ENCODE assay signal across 20 cellular contexts in the genomic region with DNA sequence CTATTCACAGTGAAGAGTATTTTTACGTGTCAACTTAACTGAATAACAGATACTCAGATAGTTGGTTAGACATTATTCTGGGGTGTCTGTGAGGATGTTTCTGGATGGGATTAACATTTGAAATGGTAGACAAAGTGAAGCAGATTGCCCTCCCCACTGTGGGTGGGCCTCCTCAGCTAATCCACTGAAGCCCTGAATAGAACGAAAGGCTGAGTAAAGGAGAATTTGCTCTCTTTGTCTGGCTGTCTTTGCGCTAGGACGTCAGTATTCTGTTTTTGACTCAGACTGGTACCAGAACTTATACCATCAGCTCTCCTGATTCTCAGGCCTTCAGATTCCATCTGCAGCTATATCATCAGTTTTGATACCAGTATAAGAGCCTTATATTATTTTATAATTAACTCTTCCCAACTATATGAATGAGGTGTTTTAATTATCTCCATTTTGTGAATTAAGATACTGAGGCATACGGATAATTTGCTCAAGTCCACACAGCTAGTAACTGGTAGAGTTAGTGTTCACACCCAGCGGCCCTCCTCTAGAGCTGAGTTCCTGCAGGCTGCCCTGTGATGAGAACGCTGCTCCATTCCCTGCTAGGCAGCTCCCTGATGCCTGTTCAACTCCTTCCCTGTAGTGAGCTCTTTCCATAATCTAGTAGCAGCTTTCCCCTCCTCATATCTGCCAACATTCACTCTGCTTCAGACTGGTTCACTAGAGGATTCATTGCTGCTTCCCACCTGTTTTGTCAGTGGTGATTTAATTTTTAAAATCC.
DNase-seq lines count a peak whose midpoint lies in the region; ATAC-seq, FAIRE-seq and TF ChIP-seq lines count a peak whose summit lies in the region.
"Had no signal": no experiment of that assay in that cellular context is flagged by ENCODE, and none has a peak within 500 bp of the region (broad histone marks: within the 10 kb centered on the region; RNA-seq: fewer than 3 reads in every experiment).

No MANE protein-coding gene starts in this region.

- H3K4ac ChIP-seq in H1 (replicated peaks; ENCODE audit: insufficient read length, low read depth, low read length) = no peak overlapping the region
- no peak overlapping the region for H3K4ac ChIP-seq in mesendoderm (ENCODE audit: low read depth, low read length)

- H3K27me3 ChIP-seq in HUES64 (ENCODE audit: insufficient read depth, low read length) (no peaks in the 10 kb centered on the region), H1 (replicated peaks in 1 of 4; ENCODE audit: control insufficient read depth in 3 of 4, extremely low read depth in 1 of 4, insufficient read depth in 3 of 4, low read length in 3 of 4) (no peaks in the 10 kb centered on the region), mesendoderm (ENCODE audit: insufficient read depth, low read length, poor library complexity) (no peaks in the 10 kb centered on the region)
- H3K27me3 ChIP-seq: BE2C had no signal

- peaks cover 10% of the 10 kb centered on the region for H3K9me3 Mint-ChIP-seq in activated CD4-positive, alpha-beta memory T cell treated with anti-CD3 and anti-CD28 coated beads, Interleukin-2, amount 10 ng/mL, durations not matched to agents 7 days and 5 days

- ATAC-seq in GM18868 (IDR thresholded peaks at IDR 0.05; ENCODE audit: unreplicated experiment) = no peak
- no peak for ATAC-seq in GM18870 (IDR thresholded peaks at IDR 0.05; ENCODE audit: unreplicated experiment)
- ATAC-seq: GM12878, K562 had no signal

- POLR2A ChIA-PET in H1 (lab: Charles Lee; ENCODE audit: partially characterized antibody) = no interaction called here
- POLR2A ChIA-PET in activated CD4-positive, alpha-beta memory T cell treated with anti-CD3 and anti-CD28 coated beads, Interleukin-2, amount 10 ng/mL, durations not matched to agents 7 days and 5 days (lab: Charles Lee) = no interaction called here

- H3K14ac ChIP-seq in H1 (ENCODE audit: insufficient read length) = no peak overlapping the region

- H3K27ac ChIP-seq in HUES64 (ENCODE audit: low read depth, low read length) (peak overlapping the region; percentile 48; the same call in 1 of the 2 replicates), H1 (ENCODE audit: low read depth, low read length) (no peak overlapping the region), mesendoderm (ENCODE audit: low read depth, low read length) (no peak overlapping the region)

- H3K9ac ChIP-seq in HUES64 (ENCODE audit: low read depth, low read length) = no peak overlapping the region
- H3K9ac ChIP-seq in H1 (replicated peaks in 1 of 4; ENCODE audit: extremely low read depth in 1 of 4, low read depth in 3 of 4, low read length in 3 of 4) = no peak overlapping the region
- no peak overlapping the region for H3K9ac ChIP-seq in mesendoderm (ENCODE audit: low read length)

- WGBS in HUES64 = 50% methylated on average over 7 of the region's 7 CpGs
- 58% methylated on average over 7 of the region's 7 CpGs; no CpG with 5 or more reads in 1 of the 2 experiments for WGBS in H1 (ENCODE audit: extremely low coverage in 1 of 2, insufficient coverage in 1 of 2, insufficient read length in 1 of 2, insufficient replicate concordance in 2 of 2, low coverage in 1 of 2, low lambda C conversion rate in 2 of 2, missing lambda C conversion rate in 1 of 2), 2 experiments
- WGBS in mesendoderm (ENCODE audit: extremely low coverage, insufficient coverage, low lambda C conversion rate) = no CpG with 5 or more reads among the region's 7 CpGs

- H3K4me2 ChIP-seq in H1 (ENCODE audit: insufficient read depth in 1 of 2, low read depth in 2 of 2, low read length in 2 of 2) (no peak overlapping the region), mesendoderm (ENCODE audit: low read length) (no peak overlapping the region)

- H2BK12ac ChIP-seq in H1 (ENCODE audit: low read depth, low read length) = no peak overlapping the region

- no peak overlapping the region for H3K27ac Mint-ChIP-seq in activated CD4-positive, alpha-beta memory T cell treated with anti-CD3 and anti-CD28 coated beads, Interleukin-2, amount 10 ng/mL, durations not matched to agents 7 days and 5 days
- H3K27ac Mint-ChIP-seq: CD4-positive, CD25-positive, alpha-beta regulatory T cell; CD8-positive, alpha-beta memory T cell had no signal

- TF ChIP-seq EP300 in H1 (IDR thresholded peaks at IDR 0.05; ENCODE audit: borderline replicate concordance in 1 of 2, low read depth in 2 of 2, low read length in 2 of 2) = no peak

- no peaks in the 10 kb centered on the region; the same call in 1 of the 2 replicates for H3K23me2 ChIP-seq in H1 (ENCODE audit: low read depth, low read length)

- no peak for FAIRE-seq in H1 (lab: Jason Lieb, UNC)
- FAIRE-seq: GM12878, K562 had no signal

- no peak for TF ChIP-seq CTCF in H1 (IDR thresholded peaks at IDR 0.05; ENCODE audit: control extremely low read depth in 1 of 3, insufficient read depth in 1 of 3, low read depth in 1 of 3, low read length in 3 of 3)

- TF ChIP-seq POLR2A in H1 (IDR thresholded peaks at IDR 0.05; ENCODE audit: control extremely low read depth in 1 of 2, low read depth in 2 of 2, low read length in 2 of 2) = no peak

- peak overlapping the region; percentile 31 for H2BK120ac ChIP-seq in H1 (replicated peaks; ENCODE audit: low read depth, low read length)
- H2BK120ac ChIP-seq in mesendoderm (ENCODE audit: low read depth, low read length) = no peak overlapping the region

- no peaks in the 10 kb centered on the region for H3K27me3 Mint-ChIP-seq in activated CD4-positive, alpha-beta memory T cell treated with anti-CD3 and anti-CD28 coated beads, Interleukin-2, amount 10 ng/mL, durations not matched to agents 7 days and 5 days
- H3K27me3 Mint-ChIP-seq: CD4-positive, CD25-positive, alpha-beta regulatory T cell had no signal

- no peak overlapping the region for H2BK5ac ChIP-seq in H1 (ENCODE audit: low read depth, low read length)
- no peak overlapping the region for H2BK5ac ChIP-seq in mesendoderm (ENCODE audit: low read length)

- H3K4me3 Mint-ChIP-seq in activated CD4-positive, alpha-beta memory T cell treated with anti-CD3 and anti-CD28 coated beads, Interleukin-2, amount 10 ng/mL, durations not matched to agents 7 days and 5 days = no peak overlapping the region
- H3K4me3 Mint-ChIP-seq: CD8-positive, alpha-beta memory T cell had no signal

- H3K18ac ChIP-seq in H1 (ENCODE audit: extremely low read depth, low read length) (no peak overlapping the region), mesendoderm (ENCODE audit: low read length) (no peak overlapping the region)

- H2AFZ ChIP-seq in H1 (ENCODE audit: low read length) = 0 out of 2 replicates have a peak overlapping the region, but pooled peaks have one; percentile 34

- no peak overlapping the region for H2AK5ac ChIP-seq in H1 (ENCODE audit: low read depth, low read length)
- H2AK5ac ChIP-seq in mesendoderm (ENCODE audit: low read length) = no peak overlapping the region

- no peak for TF ChIP-seq RAD21 in H1 (IDR thresholded peaks at IDR 0.05 in 1 of 2, conservative IDR thresholded peaks at IDR 0.05 in 1 of 2; ENCODE audit: low read depth in 2 of 2, low read length in 2 of 2)

- DNase-seq in H1 (ENCODE audit: low read depth in 1 of 2, low spot score in 2 of 2) = no peak
- peak; percentile 78 for DNase-seq in mesendoderm
- no peak for DNase-seq in activated CD4-positive, alpha-beta memory T cell treated with anti-CD3 and anti-CD28 coated beads, Interleukin-2, amount 10 ng/mL, durations not matched to agents 7 days and 5 days
- DNase-seq in OCI-M1 (lab: John Stamatoyannopoulos, UW) = no peak
- DNase-seq: BE2C; C1 segment of cervical spinal cord; CD4-positive, CD25-positive, alpha-beta regulatory T cell; CD8-positive, alpha-beta memory T cell; COR-L47; DMS 273 treated with DMSO at 0.1 percent for 48 hours; DMS53; DND-41; EL; IMR-90 had no signal

- H3K4me3 ChIP-seq in HUES64 (ENCODE audit: low read length) (no peak overlapping the region), H1 (ENCODE audit: extremely low read depth in 1 of 4, insufficient read depth in 2 of 4, low read depth in 3 of 4, low read length in 4 of 4) (no peak overlapping the region), mesendoderm (ENCODE audit: low read length) (no peak overlapping the region)
- H3K4me3 ChIP-seq: GM12878, HAP-1, K562 had no signal

- no peaks in the 10 kb centered on the region for H3K79me1 ChIP-seq in H1 (ENCODE audit: low read depth, low read length)
- H3K79me1 ChIP-seq in mesendoderm (ENCODE audit: low read length) = no peaks in the 10 kb centered on the region

- no peak overlapping the region for H2BK15ac ChIP-seq in H1 (ENCODE audit: low read length)
- H2BK15ac ChIP-seq in mesendoderm (replicated peaks; ENCODE audit: low read depth) = no peak overlapping the region

- CTCF ChIA-PET in H1 (lab: Charles Lee; ENCODE audit: partially characterized antibody) = interaction anchor here (0.6 to 5.8 kb wide), 17 partner anchors 10 to 1102 kb away, joined by 3 to 27 read pairs (median 3); no protein-coding TSS in a partner anchor
- CTCF ChIA-PET in activated CD4-positive, alpha-beta memory T cell treated with anti-CD3 and anti-CD28 coated beads, Interleukin-2, amount 10 ng/mL, durations not matched to agents 7 days and 5 days (lab: Charles Lee) = no interaction called here

- H4K8ac ChIP-seq in H1 (ENCODE audit: extremely low read depth, insufficient read depth, low read length) (no peak overlapping the region), mesendoderm (ENCODE audit: low read depth, low read length) (no peak overlapping the region)

- H3K4me1 ChIP-seq in HUES64 (ENCODE audit: insufficient read depth, low read length) (peaks cover 31% of the 10 kb centered on the region), H1 (replicated peaks in 1 of 4; ENCODE audit: control insufficient read depth in 3 of 4, insufficient read depth in 4 of 4, low read length in 3 of 4) (peaks cover 0 to 7% (median 4%) of the 10 kb centered on the region in 4 experiments; a peak in 5 of 7 replicates), mesendoderm (ENCODE audit: control insufficient read depth, low read depth, low read length) (no peaks in the 10 kb centered on the region)
- H3K4me1 ChIP-seq: BE2C, HAP-1 had no signal

- H3K56ac ChIP-seq in H1 (replicated peaks; ENCODE audit: insufficient read length, low read depth, low read length) (no peak overlapping the region), mesendoderm (ENCODE audit: low read length) (no peak overlapping the region)

- no peak overlapping the region for H2BK20ac ChIP-seq in H1 (ENCODE audit: low read length)

- no peaks in the 10 kb centered on the region for H3K36me3 Mint-ChIP-seq in activated CD4-positive, alpha-beta memory T cell treated with anti-CD3 and anti-CD28 coated beads, Interleukin-2, amount 10 ng/mL, durations not matched to agents 7 days and 5 days (ENCODE audit: low read depth)
- H3K36me3 Mint-ChIP-seq: CD4-positive, CD25-positive, alpha-beta regulatory T cell; CD8-positive, alpha-beta memory T cell had no signal

- H3K23ac ChIP-seq in H1 (ENCODE audit: insufficient read length) = no peak overlapping the region
- no peak overlapping the region for H3K23ac ChIP-seq in mesendoderm (ENCODE audit: low read length)

- H4K20me1 ChIP-seq in H1 (replicated peaks in 1 of 2; ENCODE audit: control insufficient read depth in 1 of 2, insufficient read depth in 2 of 2, low read length in 2 of 2) = no peaks in the 10 kb centered on the region

- no peak overlapping the region for H4K5ac ChIP-seq in H1 (ENCODE audit: insufficient read length, low read depth, low read length)
- no peak overlapping the region for H4K5ac ChIP-seq in mesendoderm (ENCODE audit: low read length)

- H3K4me1 Mint-ChIP-seq in activated CD4-positive, alpha-beta memory T cell treated with anti-CD3 and anti-CD28 coated beads, Interleukin-2, amount 10 ng/mL, durations not matched to agents 7 days and 5 days = no peaks in the 10 kb centered on the region
- H3K4me1 Mint-ChIP-seq: CD4-positive, CD25-positive, alpha-beta regulatory T cell; CD8-positive, alpha-beta memory T cell had no signal

- no peaks in the 10 kb centered on the region for H3K36me3 ChIP-seq in HUES64 (ENCODE audit: insufficient read depth, low read length)
- no peaks in the 10 kb centered on the region; a peak in 1 of 8 replicates for H3K36me3 ChIP-seq in H1 (ENCODE audit: control insufficient read depth in 2 of 4, insufficient read depth in 4 of 4, low read length in 3 of 4)
- no peaks in the 10 kb centered on the region for H3K36me3 ChIP-seq in mesendoderm (ENCODE audit: control insufficient read depth, insufficient read depth, low read length)
- H3K36me3 ChIP-seq: BE2C, HAP-1 had no signal

- peak overlapping the region; percentile 62 for H4K91ac ChIP-seq in H1 (replicated peaks; ENCODE audit: insufficient read length, low read length)

- H3K79me2 ChIP-seq in H1 (ENCODE audit: control insufficient read depth in 1 of 2, insufficient read depth in 2 of 2, low read length in 2 of 2) (no peaks in the 10 kb centered on the region), mesendoderm (ENCODE audit: control insufficient read depth, insufficient read depth, low read length) (no peaks in the 10 kb centered on the region)

- peaks cover 15% of the 10 kb centered on the region for H3K9me3 ChIP-seq in HUES64 (ENCODE audit: insufficient read depth, low read depth, low read length)
- H3K9me3 ChIP-seq in H1 (ENCODE audit: insufficient read depth in 2 of 2, low read depth in 1 of 2, low read length in 1 of 2) = peaks cover 5 to 16% of the 10 kb centered on the region in 2 experiments
- H3K9me3 ChIP-seq: BE2C, HAP-1 had no signal
